Comparison of ENCODE assay signal across 1 cellular context in genomic region chr2:171086352-171087290, GRCh38.
TF ChIP-seq lines count a peak whose summit lies in the region.

No MANE protein-coding gene starts in this region.

TF ChIP-seq in HepG2, 621 proteins besides CTCF, POLR2A, EP300 and RAD21 (continued from another document and continues in another):
- TF ChIP-seq MNT (IDR thresholded peaks at IDR 0.05) (no peak), PLRG1 (conservative IDR thresholded peaks at IDR 0.05) (no peak), ZNF333 (CRISPR knock-in tag; IDR thresholded peaks at IDR 0.05; ENCODE audit: borderline replicate concordance) (no peak), ZNF337 (CRISPR knock-in tag; IDR thresholded peaks at IDR 0.05; ENCODE audit: borderline replicate concordance, low read depth) (no peak), TOPORS (CRISPR knock-in tag; IDR thresholded peaks at IDR 0.05) (no peak), CBX2 (IDR thresholded peaks at IDR 0.05; ENCODE audit: low read depth, low read length) (no peak), CBX2 (CRISPR knock-in tag; IDR thresholded peaks at IDR 0.05; ENCODE audit: low read depth) (no peak), U2AF2 (IDR thresholded peaks at IDR 0.05; ENCODE audit: low read depth, low read length) (no peak), POGZ (CRISPR knock-in tag; IDR thresholded peaks at IDR 0.05) (peak; percentile 43; the same call in 1 of the 2 replicates), GABPB1 (CRISPR knock-in tag; IDR thresholded peaks at IDR 0.05) (no peak), SMAD3 (CRISPR knock-in tag; IDR thresholded peaks at IDR 0.05) (peak; percentile 68; the same call in 1 of the 2 replicates), E2F2 (CRISPR knock-in tag; IDR thresholded peaks at IDR 0.05; ENCODE audit: borderline replicate concordance) (no peak), HOMEZ (CRISPR knock-in tag; IDR thresholded peaks at IDR 0.05; ENCODE audit: low read depth) (peak; percentile 62; the same call in 1 of the 2 replicates), NFYC (CRISPR knock-in tag; IDR thresholded peaks at IDR 0.05) (no peak), TRAFD1 (CRISPR knock-in tag; IDR thresholded peaks at IDR 0.05; ENCODE audit: borderline replicate concordance) (no peak), ZNF737 (CRISPR knock-in tag; IDR thresholded peaks at IDR 0.05; ENCODE audit: borderline replicate concordance) (no peak), MTF1 (CRISPR knock-in tag; IDR thresholded peaks at IDR 0.05) (no peak), ZFP62 (CRISPR knock-in tag; IDR thresholded peaks at IDR 0.05) (no peak), ZNF180 (CRISPR knock-in tag; IDR thresholded peaks at IDR 0.05; ENCODE audit: borderline replicate concordance, low read depth) (no peak), ZNF282 (IDR thresholded peaks at IDR 0.05; ENCODE audit: partially characterized antibody) (no peak), ZBTB42 (CRISPR knock-in tag; IDR thresholded peaks at IDR 0.05) (no peak), ZBTB34 (CRISPR knock-in tag; IDR thresholded peaks at IDR 0.05) (no peak), ZBTB8A (CRISPR knock-in tag; IDR thresholded peaks at IDR 0.05; ENCODE audit: borderline replicate concordance, low read depth) (no peak), EED (CRISPR knock-in tag; IDR thresholded peaks at IDR 0.05) (no peak), RFX3 (CRISPR knock-in tag; IDR thresholded peaks at IDR 0.05) (no peak), KLF6 (CRISPR knock-in tag; IDR thresholded peaks at IDR 0.05) (no peak), ZNF790 (CRISPR knock-in tag; IDR thresholded peaks at IDR 0.05; ENCODE audit: borderline replicate concordance) (no peak), ZNF33B (CRISPR knock-in tag; IDR thresholded peaks at IDR 0.05) (no peak), ZNF7 (CRISPR knock-in tag; IDR thresholded peaks at IDR 0.05) (no peak), GATAD2A (CRISPR knock-in tag; IDR thresholded peaks at IDR 0.05) (0 out of 2 replicates have a peak, but pooled peaks have one; percentile 48), ZNF496 (CRISPR knock-in tag; IDR thresholded peaks at IDR 0.05; ENCODE audit: insufficient replicate concordance) (no peak), PHF20 (CRISPR knock-in tag; IDR thresholded peaks at IDR 0.05) (no peak), SALL1 (CRISPR knock-in tag; IDR thresholded peaks at IDR 0.05) (no peak), ZFY (CRISPR knock-in tag; IDR thresholded peaks at IDR 0.05) (no peak), ATF6 (CRISPR knock-in tag; conservative IDR thresholded peaks at IDR 0.05) (no peak), ZNF44 (CRISPR knock-in tag; IDR thresholded peaks at IDR 0.05) (peak; percentile 63; the same call in 1 of the 2 replicates), ZNF879 (CRISPR knock-in tag; IDR thresholded peaks at IDR 0.05) (no peak), NFIC (IDR thresholded peaks at IDR 0.05; ENCODE audit: low read length) (no peak), CAMTA2 (CRISPR knock-in tag; IDR thresholded peaks at IDR 0.05; ENCODE audit: borderline replicate concordance) (no peak), ZNF468 (CRISPR knock-in tag; IDR thresholded peaks at IDR 0.05) (no peak), ZSCAN20 (CRISPR knock-in tag; IDR thresholded peaks at IDR 0.05; ENCODE audit: borderline replicate concordance) (no peak), ZNF383 (CRISPR knock-in tag; IDR thresholded peaks at IDR 0.05; ENCODE audit: borderline replicate concordance) (no peak), BHLHE40 (IDR thresholded peaks at IDR 0.05; ENCODE audit: low read length) (no peak), ZNF33A (CRISPR knock-in tag; IDR thresholded peaks at IDR 0.05; ENCODE audit: borderline replicate concordance) (no peak), ZNF124 (CRISPR knock-in tag; IDR thresholded peaks at IDR 0.05) (no peak), ZNF430 (CRISPR knock-in tag; IDR thresholded peaks at IDR 0.05) (no peak), ZMYM4 (CRISPR knock-in tag; IDR thresholded peaks at IDR 0.05) (peak; percentile 74), ZNF362 (CRISPR knock-in tag; IDR thresholded peaks at IDR 0.05; ENCODE audit: borderline replicate concordance) (no peak), SP2 (CRISPR knock-in tag; IDR thresholded peaks at IDR 0.05) (no peak), FOXO1 (CRISPR knock-in tag; IDR thresholded peaks at IDR 0.05) (no peak), ZNF547 (CRISPR knock-in tag; IDR thresholded peaks at IDR 0.05) (no peak), ZNF121 (CRISPR knock-in tag; IDR thresholded peaks at IDR 0.05) (peak; percentile 70), AHR (CRISPR knock-in tag; IDR thresholded peaks at IDR 0.05) (no peak), ZNF781 (CRISPR knock-in tag; IDR thresholded peaks at IDR 0.05; ENCODE audit: borderline replicate concordance, not compliant biosample characterization) (no peak), BCLAF1 (IDR thresholded peaks at IDR 0.05) (no peak), NFIB (CRISPR knock-in tag; IDR thresholded peaks at IDR 0.05; ENCODE audit: borderline replicate concordance) (no peak), NCOR1 (IDR thresholded peaks at IDR 0.05; ENCODE audit: borderline replicate concordance, low read length) (no peak), THAP7 (CRISPR knock-in tag; IDR thresholded peaks at IDR 0.05) (no peak), AGO1 (IDR thresholded peaks at IDR 0.05; ENCODE audit: low read depth, low read length, poor library complexity, severe bottlenecking) (no peak)
